ENCODE assay signal across 14 cellular contexts in genomic region chr19:54521022-54521859, GRCh38. TPM values are rescaled to one million over a fixed set of nuclear protein-coding genes. Genes with fewer than 3 reads are reported as not detected.
DNase-seq lines count a peak whose midpoint lies in the region; ATAC-seq and TF ChIP-seq lines count a peak whose summit lies in the region.
"Had no signal": no experiment of that assay in that cellular context is flagged by ENCODE, and none has a peak within 500 bp of the region (broad histone marks: within the 10 kb centered on the region; RNA-seq: fewer than 3 reads in every experiment).

No MANE protein-coding gene starts in this region.

- ATAC-seq in GM19397 (IDR thresholded peaks at IDR 0.05; ENCODE audit: unreplicated experiment) = peak; percentile 13
- peak; percentile 31 for ATAC-seq in activated CD8-positive, alpha-beta T cell treated with anti-CD3 and anti-CD28 coated beads, Interleukin-2, amount 10 ng/mL, durations not matched to agents 7 days and 5 days
- ATAC-seq in naive B cell (ENCODE audit: low read depth in 2 of 2) = peak; percentile 25 to 43
- ATAC-seq in lower lobe of right lung = no peak
- ATAC-seq in GM21526 (IDR thresholded peaks at IDR 0.05; ENCODE audit: low FRiP score, unreplicated experiment) = no peak
- ATAC-seq: body of pancreas, psoas muscle had no signal

- TF ChIP-seq CTCF in GM06990 (IDR thresholded peaks at IDR 0.05; ENCODE audit: insufficient read depth, low read length, poor library complexity, severe bottlenecking) = no peak
- TF ChIP-seq CTCF in foreskin fibroblast (IDR thresholded peaks at IDR 0.05; ENCODE audit: low read depth, low read length) = no peak
- TF ChIP-seq CTCF in lower lobe of right lung (IDR thresholded peaks at IDR 0.05) = no peak

- POLR2A ChIA-PET in activated CD8-positive, alpha-beta T cell treated with anti-CD3 and anti-CD28 coated beads, Interleukin-2, amount 10 ng/mL, durations not matched to agents 7 days and 5 days (lab: Charles Lee) = no interaction called here

- H3K27ac Mint-ChIP-seq in activated CD8-positive, alpha-beta T cell treated with anti-CD3 and anti-CD28 coated beads, Interleukin-2, amount 10 ng/mL, durations not matched to agents 7 days and 5 days = peak overlapping the region; percentile 90
- H3K27ac Mint-ChIP-seq in naive B cell = peak overlapping the region in 3 of 6 donors; percentile 11 to 59 (median 57)

- no peaks in the 10 kb centered on the region for H3K9me3 ChIP-seq in lower lobe of right lung
- H3K9me3 ChIP-seq: body of pancreas, psoas muscle, suprapubic skin had no signal

- H3K4me3 ChIP-seq in GM06990 (replicated peaks; ENCODE audit: low read depth, low read length) (peak overlapping the region; percentile 42), foreskin fibroblast (ENCODE audit: low read depth in 1 of 2, low read length in 2 of 2) (no peak overlapping the region), lower lobe of right lung (no peak overlapping the region)
- H3K4me3 ChIP-seq: body of pancreas, hepatocyte, lung, psoas muscle, suprapubic skin had no signal

- H3K4me3 Mint-ChIP-seq in activated CD8-positive, alpha-beta T cell treated with anti-CD3 and anti-CD28 coated beads, Interleukin-2, amount 10 ng/mL, durations not matched to agents 7 days and 5 days = peak overlapping the region; percentile 68
- H3K4me3 Mint-ChIP-seq in naive B cell = peak overlapping the region; percentile 23 to 83 (median 69)

- DNase-seq in GM06990 (ENCODE audit: extremely low read depth, insufficient read length) (peak; percentile 55), naive B cell (no peak), foreskin fibroblast (no peak), lower lobe of right lung (no peak)
- DNase-seq in activated CD8-positive, alpha-beta T cell treated with anti-CD3 and anti-CD28 coated beads, Interleukin-2, amount 10 ng/mL, durations not matched to agents 7 days and 5 days = peak; percentile 47
- DNase-seq: body of pancreas, NCI-H2029, psoas muscle had no signal

- no peaks in the 10 kb centered on the region for H3K27me3 ChIP-seq in GM06990 (replicated peaks; ENCODE audit: control insufficient read depth, insufficient read depth, low read length)
- H3K27me3 ChIP-seq in lower lobe of right lung (ENCODE audit: low read depth) = peaks cover 27% of the 10 kb centered on the region
- H3K27me3 ChIP-seq: hepatocyte had no signal

- CTCF ChIA-PET in activated CD8-positive, alpha-beta T cell treated with anti-CD3 and anti-CD28 coated beads, Interleukin-2, amount 10 ng/mL, durations not matched to agents 7 days and 5 days (lab: Charles Lee) = no interaction called here

- H3K36me3 ChIP-seq in GM06990 (ENCODE audit: control insufficient read depth, insufficient read depth, low read length) = no peaks in the 10 kb centered on the region
- H3K36me3 ChIP-seq in lower lobe of right lung = no peaks in the 10 kb centered on the region
- H3K36me3 ChIP-seq: suprapubic skin had no signal

- no peak overlapping the region for H3K27ac ChIP-seq in lower lobe of right lung
- H3K27ac ChIP-seq: body of pancreas, hepatocyte, psoas muscle, suprapubic skin had no signal

- intact Hi-C loops in lower lobe of right lung (cut with DNase I) = no loop called here

- H3K4me1 Mint-ChIP-seq in activated CD8-positive, alpha-beta T cell treated with anti-CD3 and anti-CD28 coated beads, Interleukin-2, amount 10 ng/mL, durations not matched to agents 7 days and 5 days (ENCODE audit: low read depth) = peaks cover 63% of the 10 kb centered on the region
- peaks cover 22 to 31% (median 27%) of the 10 kb centered on the region in 3 donors for H3K4me1 Mint-ChIP-seq in naive B cell

- H3K4me1 ChIP-seq in lower lobe of right lung = no peaks in the 10 kb centered on the region
- H3K4me1 ChIP-seq: body of pancreas, psoas muscle, suprapubic skin had no signal

- H3K27me3 Mint-ChIP-seq in activated CD8-positive, alpha-beta T cell treated with anti-CD3 and anti-CD28 coated beads, Interleukin-2, amount 10 ng/mL, durations not matched to agents 7 days and 5 days (ENCODE audit: low read depth) = peaks cover 4% of the 10 kb centered on the region
- H3K27me3 Mint-ChIP-seq in naive B cell = peaks cover 32 to 52% (median 35%) of the 10 kb centered on the region in 3 donors

- no peaks in the 10 kb centered on the region for H3K9me3 Mint-ChIP-seq in activated CD8-positive, alpha-beta T cell treated with anti-CD3 and anti-CD28 coated beads, Interleukin-2, amount 10 ng/mL, durations not matched to agents 7 days and 5 days (ENCODE audit: insufficient read depth)
- H3K9me3 Mint-ChIP-seq in naive B cell = peaks cover 0 to 9% (median 2%) of the 10 kb centered on the region in 7 donors

- H3K36me3 Mint-ChIP-seq in activated CD8-positive, alpha-beta T cell treated with anti-CD3 and anti-CD28 coated beads, Interleukin-2, amount 10 ng/mL, durations not matched to agents 7 days and 5 days (ENCODE audit: low read depth) = peaks cover 5% of the 10 kb centered on the region
- H3K36me3 Mint-ChIP-seq in naive B cell = no peaks in the 10 kb centered on the region

RNA-seq across cellular contexts. Expression of gene LAIR2, which starts 18.6 kb away (rescaled TPM):
- 1 to 10 TPM; 1.4 to 1.6 TPM for total RNA-seq in activated CD8-positive, alpha-beta T cell treated with anti-CD3 and anti-CD28 coated beads, Interleukin-2, amount 10 ng/mL, durations not matched to agents 7 days and 5 days
- under 1 TPM in 3 of 6 donors, not detected in 3; 0.55 to 0.93 (median 0.66) TPM for polyA plus RNA-seq in naive B cell (ENCODE audit: low read depth in 6 of 6)
- total RNA-seq in lower lobe of right lung = 0.95 TPM
- total RNA-seq: body of pancreas, hepatocyte, lung, OCI-LY7, psoas muscle, suprapubic skin had no signal
- polyA plus RNA-seq: hepatocyte, psoas muscle had no signal

RNA-seq across cellular contexts. Expression of gene CDC42EP5, which starts 48.1 kb away (rescaled TPM):
- not detected for total RNA-seq in activated CD8-positive, alpha-beta T cell treated with anti-CD3 and anti-CD28 coated beads, Interleukin-2, amount 10 ng/mL, durations not matched to agents 7 days and 5 days
- not detected for polyA plus RNA-seq in naive B cell (ENCODE audit: low read depth in 6 of 6)
- total RNA-seq in lower lobe of right lung = 25.5 TPM
- total RNA-seq: OCI-LY7 had no signal

RNA-seq across cellular contexts. Expression of gene LILRA2, which starts 52.3 kb away (rescaled TPM):
- not detected for total RNA-seq in activated CD8-positive, alpha-beta T cell treated with anti-CD3 and anti-CD28 coated beads, Interleukin-2, amount 10 ng/mL, durations not matched to agents 7 days and 5 days
- polyA plus RNA-seq in naive B cell (ENCODE audit: low read depth in 6 of 6) = 1 to 10 TPM; 1.4 to 9.2 (median 2.9) TPM
- 25.3 TPM for total RNA-seq in lower lobe of right lung
- total RNA-seq: hepatocyte had no signal
- polyA plus RNA-seq: hepatocyte had no signal

RNA-seq across cellular contexts. Expression of gene LENG9, which starts 57.7 kb away (rescaled TPM):
- 1 to 10 TPM; 5.3 to 5.6 TPM for total RNA-seq in activated CD8-positive, alpha-beta T cell treated with anti-CD3 and anti-CD28 coated beads, Interleukin-2, amount 10 ng/mL, durations not matched to agents 7 days and 5 days
- under 1 TPM in 5 of 6 donors, not detected in 1; 0.20 to 0.62 (median 0.31) TPM for polyA plus RNA-seq in naive B cell (ENCODE audit: low read depth in 6 of 6)
- 7.3 TPM for total RNA-seq in lower lobe of right lung

Comparison
In these comparisons a context has a peak if more than half of its experiments do, and no peak if none do; other contexts are left out.
1. DNase-seq: peak in GM06990 (single experiment) and activated CD8-positive, alpha-beta T cell treated with anti-CD3 and anti-CD28 coated beads, Interleukin-2, amount 10 ng/mL, durations not matched to agents 7 days and 5 days (single experiment); none in naive B cell (single experiment), foreskin fibroblast (0 of 2) and lower lobe of right lung (single experiment).
2. ATAC-seq: peak in GM19397 (single experiment), activated CD8-positive, alpha-beta T cell treated with anti-CD3 and anti-CD28 coated beads, Interleukin-2, amount 10 ng/mL, durations not matched to agents 7 days and 5 days (single experiment) and naive B cell (2 of 2); none in lower lobe of right lung (0 of 2) and GM21526 (single experiment).
3. RNA of gene CDC42EP5, which starts 48.1 kb away (total RNA-seq): 25.5 TPM in lower lobe of right lung (single experiment); not detected in activated CD8-positive, alpha-beta T cell treated with anti-CD3 and anti-CD28 coated beads, Interleukin-2, amount 10 ng/mL, durations not matched to agents 7 days and 5 days; every median in the first group is over 10 times any median in the second.
4. RNA of gene LILRA2, which starts 52.3 kb away (total RNA-seq): 25.3 TPM in lower lobe of right lung (single experiment); not detected in activated CD8-positive, alpha-beta T cell treated with anti-CD3 and anti-CD28 coated beads, Interleukin-2, amount 10 ng/mL, durations not matched to agents 7 days and 5 days; every median in the first group is over 10 times any median in the second.